Comparison of ENCODE assay signal across 1 cellular context in genomic region chr10:124041684-124042445, GRCh38.
TF ChIP-seq lines count a peak whose summit lies in the region.

No MANE protein-coding gene starts in this region.

TF ChIP-seq in SK-N-SH, 30 proteins besides CTCF, POLR2A, EP300 and RAD21 (continued from another document):
- TF ChIP-seq, protein P1, sequence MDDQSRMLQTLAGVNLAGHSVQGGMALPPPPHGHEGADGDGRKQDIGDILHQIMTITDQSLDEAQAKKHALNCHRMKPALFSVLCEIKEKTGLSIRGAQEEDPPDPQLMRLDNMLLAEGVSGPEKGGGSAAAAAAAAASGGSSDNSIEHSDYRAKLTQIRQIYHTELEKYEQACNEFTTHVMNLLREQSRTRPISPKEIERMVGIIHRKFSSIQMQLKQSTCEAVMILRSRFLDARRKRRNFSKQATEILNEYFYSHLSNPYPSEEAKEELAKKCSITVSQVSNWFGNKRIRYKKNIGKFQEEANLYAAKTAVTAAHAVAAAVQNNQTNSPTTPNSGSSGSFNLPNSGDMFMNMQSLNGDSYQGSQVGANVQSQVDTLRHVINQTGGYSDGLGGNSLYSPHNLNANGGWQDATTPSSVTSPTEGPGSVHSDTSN (IDR thresholded peaks at IDR 0.05): no peak
